8 cellular contexts compared by ENCODE assay signal in genomic region chr1:34389974-34390373, GRCh38.
"Had no signal": no experiment of that assay in that cellular context is flagged by ENCODE, and none has a peak within 500 bp of the region (broad histone marks: within the 10 kb centered on the region; RNA-seq: fewer than 3 reads in every experiment).

No MANE protein-coding gene starts in this region.

- H3K27me3 Mint-ChIP-seq: IgD-negative memory B cell had no signal

- H3K36me3 Mint-ChIP-seq: IgD-negative memory B cell had no signal

- H3K4me3 Mint-ChIP-seq: IgD-negative memory B cell had no signal

- H3K4me2 ChIP-seq: KMS-11 had no signal

- ATAC-seq: HepG2 had no signal

- H3K9ac ChIP-seq: KMS-11 had no signal

- H3K4me1 Mint-ChIP-seq: IgD-negative memory B cell had no signal

- FAIRE-seq: HepG2, HTR-8/SVneo had no signal

- H3K27ac Mint-ChIP-seq: IgD-negative memory B cell had no signal

- H3K27ac ChIP-seq: HL-60, KMS-11 had no signal

- DNase-seq: IMR-90, KBM-7, KG1 had no signal
